Comparison of ENCODE assay signal across 13 cellular contexts in genomic region chr22:32920032-32920628, GRCh38.
DNase-seq lines count a peak whose midpoint lies in the region; ATAC-seq and TF ChIP-seq lines count a peak whose summit lies in the region.
"Had no signal": no experiment of that assay in that cellular context is flagged by ENCODE, and none has a peak within 500 bp of the region (broad histone marks: within the 10 kb centered on the region; RNA-seq: fewer than 3 reads in every experiment).

No MANE protein-coding gene starts in this region.

- CTCF ChIA-PET in SK-N-SH (lab: Yijun Ruan, JAX): interaction anchor here (1.0 to 2.6 kb wide), 4 partner anchors 66 to 391 kb away, joined by 3 to 14 read pairs (median 4); no protein-coding TSS in a partner anchor

- H3K9me3 ChIP-seq in SK-N-SH: no peaks in the 10 kb centered on the region
- peaks cover 3% of the 10 kb centered on the region for H3K9me3 ChIP-seq in aorta (ENCODE audit: control insufficient read depth, low read length)
- H3K9me3 ChIP-seq: Peyer's patch had no signal

- H3K4me1 ChIP-seq in SK-N-SH (ENCODE audit: control insufficient read depth in 1 of 2, insufficient read depth in 2 of 2, low read depth in 1 of 2, low read length in 1 of 2) (peaks cover 0 to 49% of the 10 kb centered on the region in 2 experiments; a peak in 2 of 4 replicates), aorta (ENCODE audit: control insufficient read depth in 1 of 2, insufficient read depth in 2 of 2, low read length in 2 of 2) (no peaks in the 10 kb centered on the region)

- 24% methylated on average over 12 of the region's 12 CpGs for WGBS in SK-N-SH (ENCODE audit: low lambda C conversion rate)
- WGBS in lower leg skin, 2 donors: 43 to 50% methylated on average over 12 of the region's 12 CpGs
- 38 to 40% methylated on average over 12 of the region's 12 CpGs for WGBS in aorta, 2 donors

- no peak for TF ChIP-seq POLR2A in lower leg skin (IDR thresholded peaks at IDR 0.05)

- H3K27ac ChIP-seq in SK-N-SH (ENCODE audit: low read depth in 2 of 2, low read length in 1 of 2) (peak overlapping the region in 1 of 2 experiments; percentile 98; a peak in 2 of 4 replicates), aorta (ENCODE audit: low read depth in 1 of 2, low read length in 2 of 2) (no peak overlapping the region)
- H3K27ac ChIP-seq: Peyer's patch had no signal

- no peaks in the 10 kb centered on the region for H4K20me1 ChIP-seq in SK-N-SH (ENCODE audit: insufficient read depth)

- TF ChIP-seq EP300 in SK-N-SH (IDR thresholded peaks at IDR 0.05; ENCODE audit: borderline replicate concordance in 1 of 2, low read depth in 1 of 2, low read length in 1 of 2): peak in 1 of 2 experiments; percentile 70; a peak in 2 of 4 replicates

- TF ChIP-seq CTCF in SK-N-SH (IDR thresholded peaks at IDR 0.05) (no peak), cardiac fibroblast (IDR thresholded peaks at IDR 0.05; ENCODE audit: low read depth, low read length) (no peak), lower leg skin (IDR thresholded peaks at IDR 0.05) (no peak)

- no peak overlapping the region for H2AFZ ChIP-seq in SK-N-SH (ENCODE audit: low read depth)

- POLR2A ChIA-PET in SK-N-SH (lab: Yijun Ruan, JAX): interaction anchor here (0.8 to 1.4 kb wide), 3 partner anchors 11 to 39 kb away, joined by 3 to 4 read pairs (median 3); no protein-coding TSS in a partner anchor

- intact Hi-C loops in lower leg skin (cut with DNase I; ENCODE audit: low total_unique reads) (no loop called here), aorta (cut with DNase I) (no loop called here)

- ATAC-seq in SK-N-SH treated with all-trans-retinoic acid at 6 μM for 48 hours (no peak), aorta (ENCODE audit: low FRiP score) (peak; percentile 81), GM18519 (IDR thresholded peaks at IDR 0.05; ENCODE audit: low FRiP score, unreplicated experiment) (no peak), GM19395 (IDR thresholded peaks at IDR 0.05; ENCODE audit: unreplicated experiment) (no peak), GM18861 (IDR thresholded peaks at IDR 0.05; ENCODE audit: unreplicated experiment) (no peak)
- ATAC-seq: activated CD4-positive, alpha-beta T cell treated with anti-CD3 and anti-CD28 coated beads for 36 hours had no signal

- no peak overlapping the region for H3K9ac ChIP-seq in SK-N-SH

- H3K4me3 ChIP-seq in SK-N-SH (ENCODE audit: low read depth in 2 of 2, low read length in 1 of 2): no peak overlapping the region
- no peak overlapping the region for H3K4me3 ChIP-seq in cardiac fibroblast (replicated peaks in 1 of 2; ENCODE audit: low read depth in 2 of 2, low read length in 2 of 2)
- no peak overlapping the region for H3K4me3 ChIP-seq in lower leg skin (ENCODE audit: low read depth, poor library complexity, severe bottlenecking)
- H3K4me3 ChIP-seq in aorta (ENCODE audit: low read length in 2 of 2): no peak overlapping the region
- H3K4me3 ChIP-seq: Peyer's patch had no signal

- H3K4me2 ChIP-seq in SK-N-SH: no peak overlapping the region

- TF ChIP-seq RAD21 in SK-N-SH (IDR thresholded peaks at IDR 0.05; ENCODE audit: low read length): no peak; the same call in 1 of the 2 replicates

- H3F3A ChIP-seq in SK-N-SH (replicated peaks; ENCODE audit: insufficient read depth): no peaks in the 10 kb centered on the region

- no peaks in the 10 kb centered on the region for H3K79me2 ChIP-seq in SK-N-SH (ENCODE audit: insufficient read depth)

- peak; percentile 51 for DNase-seq in SK-N-SH
- DNase-seq in cardiac fibroblast (ENCODE audit: low read depth in 2 of 2): peak; percentile 16 to 93
- DNase-seq in lower leg skin (ENCODE audit: low spot score in 2 of 2): peak; percentile 40 to 90
- DNase-seq in aorta: peak in 1 of 2 donors; percentile 54
- DNase-seq: 8988T; activated CD4-positive, alpha-beta T cell treated with anti-CD3 and anti-CD28 coated beads for 36 hours; activated gamma-delta T cell; NCI-H2029 treated with DMSO at 0.1 percent for 48 hours had no signal

- no peaks in the 10 kb centered on the region for H3K9me2 ChIP-seq in SK-N-SH

- H3K36me3 ChIP-seq in SK-N-SH (replicated peaks in 1 of 2; ENCODE audit: control insufficient read depth in 1 of 2, insufficient read depth in 2 of 2, low read length in 1 of 2) (no peaks in the 10 kb centered on the region), aorta (ENCODE audit: control insufficient read depth in 1 of 2, insufficient read depth in 2 of 2, low read length in 1 of 2) (no peaks in the 10 kb centered on the region)
- H3K36me3 ChIP-seq: Peyer's patch had no signal

- H3K27me3 ChIP-seq in SK-N-SH (ENCODE audit: insufficient read depth) (no peaks in the 10 kb centered on the region), aorta (ENCODE audit: control insufficient read depth in 1 of 2, insufficient read depth in 2 of 2, low read length in 1 of 2) (no peaks in the 10 kb centered on the region)
- H3K27me3 ChIP-seq: Peyer's patch had no signal

TF ChIP-seq in SK-N-SH, 30 proteins besides CTCF, POLR2A, EP300 and RAD21:
- no peak for TF ChIP-seq GATA2 (CRISPR knock-in tag; IDR thresholded peaks at IDR 0.05)
- TF ChIP-seq SIN3A (IDR thresholded peaks at IDR 0.05; ENCODE audit: borderline replicate concordance, low read depth, low read length): no peak
- no peak for TF ChIP-seq JUND (IDR thresholded peaks at IDR 0.05)
- TF ChIP-seq FOXM1 (IDR thresholded peaks at IDR 0.05; ENCODE audit: low read depth): no peak
- no peak for TF ChIP-seq NFIC (IDR thresholded peaks at IDR 0.05; ENCODE audit: borderline replicate concordance)

TF ChIP-seq in SK-N-SH treated with all-trans-retinoic acid at 6 μM for 48 hours, 23 proteins besides CTCF, POLR2A, EP300 and RAD21:
- TF ChIP-seq RARB (CRISPR knock-in tag; IDR thresholded peaks at IDR 0.05) (no peak), ZNF70 (CRISPR knock-in tag; IDR thresholded peaks at IDR 0.05) (no peak), ZFP3 (CRISPR knock-in tag; IDR thresholded peaks at IDR 0.05) (no peak)
